ENCODE assay signal across 19 cellular contexts in genomic region chr19:34989248-34989797, GRCh38.
"Had no signal": no experiment of that assay in that cellular context is flagged by ENCODE, and none has a peak within 500 bp of the region (broad histone marks: within the 10 kb centered on the region; RNA-seq: fewer than 3 reads in every experiment).

No MANE protein-coding gene starts in this region.

- ATAC-seq: effector memory CD8-positive, alpha-beta T cell; left ventricle myocardium superior; mucosa of descending colon; naive thymus-derived CD4-positive, alpha-beta T cell; pancreas had no signal

- H3K27me3 Mint-ChIP-seq: effector memory CD8-positive, alpha-beta T cell; naive thymus-derived CD4-positive, alpha-beta T cell had no signal

- H3K4me3 ChIP-seq: mucosa of descending colon, pancreas, sigmoid colon, spleen, tibial nerve, vagina had no signal

- H3K9me3 Mint-ChIP-seq: activated B cell treated with CpG ODN at 0.5 μM for 24 hours; effector memory CD8-positive, alpha-beta T cell; memory B cell had no signal

- H3K9me3 ChIP-seq: mucosa of descending colon, pancreas, sigmoid colon, spleen, tibial nerve, vagina had no signal

- DNase-seq: activated B cell treated with CpG ODN at 0.5 μM for 24 hours; activated CD4-positive, alpha-beta T cell treated with anti-CD3 and anti-CD28 coated beads, Interleukin-2, amount 50 U/mL, for 48 hours; activated CD8-positive, alpha-beta memory T cell treated with anti-CD3 and anti-CD28 coated beads, Interleukin-2, amount 50 U/mL, for 4 hours; activated effector memory CD4-positive, alpha-beta T cell treated with anti-CD3 and anti-CD28 coated beads, Interleukin-2, amount 50 U/mL, for 16 hours; dermis blood vessel endothelial cell; effector memory CD8-positive, alpha-beta T cell; foreskin melanocyte; kidney glomerular epithelial cell; left ventricle myocardium superior; mucosa of descending colon; naive thymus-derived CD4-positive, alpha-beta T cell; sigmoid colon; spleen; substantia nigra; T-helper 2 cell had no signal

- H3K27me3 ChIP-seq: pancreas, sigmoid colon, spleen, tibial nerve, vagina had no signal

- H3K27ac ChIP-seq: pancreas, sigmoid colon, spleen, tibial nerve, vagina had no signal

- H3K36me3 Mint-ChIP-seq: memory B cell had no signal

- H3K27ac Mint-ChIP-seq: activated B cell treated with CpG ODN at 0.5 μM for 24 hours had no signal

- H3K4me3 Mint-ChIP-seq: activated B cell treated with CpG ODN at 0.5 μM for 24 hours; effector memory CD8-positive, alpha-beta T cell; memory B cell; naive thymus-derived CD4-positive, alpha-beta T cell had no signal

- H3K36me3 ChIP-seq: pancreas, sigmoid colon, spleen, tibial nerve, vagina had no signal
